ENCODE assay signal across 24 cellular contexts in genomic region chr20:63792866-63793265, GRCh38.
"Had no signal": no experiment of that assay in that cellular context is flagged by ENCODE, and none has a peak within 500 bp of the region (broad histone marks: within the 10 kb centered on the region; RNA-seq: fewer than 3 reads in every experiment).

No MANE protein-coding gene starts in this region.

- H3K9me3 Mint-ChIP-seq: activated naive CD4-positive, alpha-beta T cell treated with anti-CD3 and anti-CD28 coated beads, Interleukin-2, amount 50 U/mL, for 72 hours; activated T-cell treated with anti-CD3 and anti-CD28 coated beads, Interleukin-2, amount 50 U/mL, for 72 hours; effector memory CD8-positive, alpha-beta T cell; T-helper 2 cell treated with Interferon-gamma antibody and Interleukin-4, amounts not matched to agents 5 μg/mL and 100 μg/mL, for 36 hours had no signal

- ATAC-seq: activated CD4-positive, alpha-beta T cell treated with anti-CD3 and anti-CD28 coated beads for 36 hours; activated CD8-positive, alpha-beta T cell treated with anti-CD3 and anti-CD28 coated beads, Interleukin-2, amount 10 ng/mL, durations not matched to agents 7 days and 5 days; activated naive CD4-positive, alpha-beta T cell treated with anti-CD3 and anti-CD28 coated beads, Interleukin-2, amount 50 U/mL, for 72 hours; activated T-cell treated with anti-CD3 and anti-CD28 coated beads, Interleukin-2, amount 50 U/mL, for 72 hours; effector memory CD8-positive, alpha-beta T cell; gastroesophageal sphincter; left colon; psoas muscle had no signal

- H3K36me3 ChIP-seq: transverse colon had no signal

- H3K27ac Mint-ChIP-seq: activated CD4-positive, alpha-beta T cell treated with anti-CD3 and anti-CD28 coated beads for 36 hours; activated CD8-positive, alpha-beta T cell treated with anti-CD3 and anti-CD28 coated beads, Interleukin-2, amount 10 ng/mL, durations not matched to agents 7 days and 5 days; activated naive CD4-positive, alpha-beta T cell treated with anti-CD3 and anti-CD28 coated beads, Interleukin-2, amount 50 U/mL, for 72 hours; activated T-cell treated with anti-CD3 and anti-CD28 coated beads, Interleukin-2, amount 50 U/mL, for 72 hours; effector memory CD8-positive, alpha-beta T cell; T-helper 2 cell treated with Interferon-gamma antibody and Interleukin-4, amounts not matched to agents 5 μg/mL and 100 μg/mL, for 36 hours had no signal

- DNase-seq: activated CD4-positive, alpha-beta T cell treated with anti-CD3 and anti-CD28 coated beads for 36 hours; activated CD4-positive, CD25-positive, alpha-beta regulatory T cell; activated CD8-positive, alpha-beta T cell treated with anti-CD3 and anti-CD28 coated beads, Interleukin-2, amount 10 ng/mL, durations not matched to agents 7 days and 5 days; activated naive CD4-positive, alpha-beta T cell; activated T-cell treated with anti-CD3 and anti-CD28 coated beads for 4 hours; activated T-cell treated with anti-CD3 and anti-CD28 coated beads, Interleukin-2, amount 50 U/mL, for 72 hours; effector memory CD8-positive, alpha-beta T cell; erythroblast; head of caudate nucleus; hippocampal formation; left colon; mesenchymal stem cell; nucleus accumbens; psoas muscle; stimulated activated CD4-positive, alpha-beta T cell treated with anti-CD3 and anti-CD28 coated beads, Interleukin-2, amount 100 ng/mL, for 48 hours; stimulated activated naive CD4-positive, alpha-beta T cell treated with Interleukin-2 at 50 U/mL for 16 hours; T-helper 1 cell; transverse colon had no signal

- H3K36me3 Mint-ChIP-seq: activated naive CD4-positive, alpha-beta T cell treated with anti-CD3 and anti-CD28 coated beads, Interleukin-2, amount 50 U/mL, for 72 hours had no signal

- H3K27me3 ChIP-seq: gastroesophageal sphincter, transverse colon had no signal

- H3K4me3 ChIP-seq: coronary artery, gastroesophageal sphincter, psoas muscle, transverse colon had no signal

- H3K27ac ChIP-seq: coronary artery, parathyroid adenoma, psoas muscle, transverse colon had no signal

- H2AFZ ChIP-seq: parathyroid adenoma had no signal

- H3K9me3 ChIP-seq: gastroesophageal sphincter, psoas muscle, transverse colon had no signal

- H3K4me3 Mint-ChIP-seq: activated CD4-positive, alpha-beta T cell treated with anti-CD3 and anti-CD28 coated beads for 36 hours; activated CD8-positive, alpha-beta T cell treated with anti-CD3 and anti-CD28 coated beads, Interleukin-2, amount 10 ng/mL, durations not matched to agents 7 days and 5 days; activated T-cell treated with anti-CD3 and anti-CD28 coated beads, Interleukin-2, amount 50 U/mL, for 72 hours; effector memory CD8-positive, alpha-beta T cell; nephron; T-helper 2 cell treated with Interferon-gamma antibody and Interleukin-4, amounts not matched to agents 5 μg/mL and 100 μg/mL, for 36 hours had no signal

- H3K4me1 ChIP-seq: parathyroid adenoma, psoas muscle, transverse colon had no signal
